19 cellular contexts compared by ENCODE assay signal in the genomic region with DNA sequence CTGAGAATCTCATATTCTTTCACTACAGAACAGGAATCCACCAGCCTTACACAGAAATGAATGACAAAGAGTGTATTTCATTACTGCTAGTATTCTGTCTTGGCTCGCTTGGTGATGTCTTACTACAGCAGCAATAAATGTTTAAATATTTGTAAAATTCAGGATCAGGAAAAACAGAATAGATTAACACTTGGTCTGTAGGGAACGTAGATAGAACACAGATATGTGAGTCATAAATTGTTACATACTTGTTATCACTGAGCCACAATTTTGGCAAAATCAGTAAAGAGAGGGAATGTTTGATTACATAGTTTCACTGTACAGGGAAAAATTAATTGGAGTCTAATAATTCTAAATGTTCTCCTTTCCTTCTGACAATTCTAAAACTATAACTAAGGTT. TPM values are rescaled to one million over a fixed set of nuclear protein-coding genes. Genes with fewer than 3 reads are reported as not detected.
DNase-seq lines count a peak whose midpoint lies in the region; ATAC-seq, FAIRE-seq and TF ChIP-seq lines count a peak whose summit lies in the region.
"Had no signal": no experiment of that assay in that cellular context is flagged by ENCODE, and none has a peak within 500 bp of the region (broad histone marks: within the 10 kb centered on the region; RNA-seq: fewer than 3 reads in every experiment).

No MANE protein-coding gene starts in this region.

- H3K9me3 ChIP-seq in IMR-90 (ENCODE audit: control insufficient read depth, insufficient read depth, low read length) (no peaks in the 10 kb centered on the region), astrocyte (ENCODE audit: insufficient read depth, low read depth, low read length) (no peaks in the 10 kb centered on the region)
- H3K9me3 ChIP-seq: Caco-2, HAP-1 had no signal

- no peak overlapping the region for H4K91ac ChIP-seq in IMR-90 (ENCODE audit: insufficient read depth, low read depth, low read length)

- no peak overlapping the region for H4K5ac ChIP-seq in IMR-90 (ENCODE audit: low read depth, low read length)

- no peak overlapping the region for H2BK20ac ChIP-seq in IMR-90 (ENCODE audit: low read depth, low read length)

- no peak overlapping the region for H2AK9ac ChIP-seq in IMR-90 (replicated peaks; ENCODE audit: low read depth, low read length, poor library complexity)

- no peak overlapping the region for H3K23ac ChIP-seq in IMR-90 (ENCODE audit: low read depth, low read length)

- H2BK15ac ChIP-seq in IMR-90 (ENCODE audit: low read depth, low read length): no peak overlapping the region

- no peaks in the 10 kb centered on the region for H3K27me3 ChIP-seq in IMR-90 (ENCODE audit: control insufficient read depth, insufficient read depth, low read length)
- H3K27me3 ChIP-seq in astrocyte (ENCODE audit: insufficient read depth, low read length): no peaks in the 10 kb centered on the region
- H3K27me3 ChIP-seq: BLaER1 had no signal

- no peak overlapping the region for H3K56ac ChIP-seq in IMR-90 (ENCODE audit: extremely low read depth, insufficient read depth, low read length)

- H4K20me1 ChIP-seq in IMR-90 (ENCODE audit: insufficient read depth, low read length) (no peaks in the 10 kb centered on the region), astrocyte (ENCODE audit: insufficient read depth, low read length) (peaks cover 6% of the 10 kb centered on the region)

- peaks cover 13% of the 10 kb centered on the region for H3K36me3 ChIP-seq in IMR-90 (ENCODE audit: control insufficient read depth, insufficient read depth, low read length)
- H3K36me3 ChIP-seq in astrocyte (ENCODE audit: insufficient read depth, low read length): no peaks in the 10 kb centered on the region

- FAIRE-seq in astrocyte (lab: Jason Lieb, UNC): no peak
- FAIRE-seq: G401.6, H54 had no signal

- H3K79me2 ChIP-seq in astrocyte (ENCODE audit: insufficient read depth, low read length): peaks cover 30% of the 10 kb centered on the region

- H3K4me3 ChIP-seq in IMR-90 (ENCODE audit: insufficient read depth, low read depth, low read length): no peak overlapping the region
- H3K4me3 ChIP-seq in astrocyte (ENCODE audit: insufficient read depth, low read depth, low read length): no peak overlapping the region
- no peak overlapping the region for H3K4me3 ChIP-seq in fibroblast of the aortic adventitia (ENCODE audit: low read depth, low read length)
- H3K4me3 ChIP-seq: BLaER1, HAP-1 had no signal

- in situ Hi-C loops in IMR-90 (cut with MboI; ENCODE audit: low sequenced_read_pairs): no loop called here

- H3K18ac ChIP-seq in IMR-90 (ENCODE audit: low read depth, low read length): no peak overlapping the region

- dilution Hi-C loops in IMR-90 (cut with HindIII; ENCODE audit: low sequenced_read_pairs, unreplicated experiment): no loop called here

- H3K79me1 ChIP-seq in IMR-90 (ENCODE audit: low read depth in 1 of 2, low read length in 2 of 2): peaks cover 6 to 11% of the 10 kb centered on the region in 2 experiments; a peak in 2 of 4 replicates

- no peaks in the 10 kb centered on the region for H3K27me3 Mint-ChIP-seq in astrocyte (ENCODE audit: low read depth, unreplicated experiment)
- H3K27me3 Mint-ChIP-seq: B cell; CD4-positive, CD25-positive, alpha-beta regulatory T cell had no signal

- H3K9ac ChIP-seq in IMR-90 (ENCODE audit: low read depth, low read length) (no peak overlapping the region), astrocyte (ENCODE audit: low read length) (no peak overlapping the region)
- H3K9ac ChIP-seq: BLaER1 had no signal

- no peak for TF ChIP-seq RAD21 in IMR-90 (IDR thresholded peaks at IDR 0.05; ENCODE audit: low read length)

- H3K27ac ChIP-seq in IMR-90 (ENCODE audit: insufficient read depth, low read length) (no peak overlapping the region), astrocyte (ENCODE audit: low read depth, low read length) (no peak overlapping the region)
- H3K27ac ChIP-seq: BLaER1, C4-2B had no signal

- no peak overlapping the region for H2BK5ac ChIP-seq in IMR-90 (ENCODE audit: low read depth, low read length, poor library complexity, severe bottlenecking)

- WGBS in IMR-90 (ENCODE audit: extremely low coverage in 2 of 2, insufficient read length in 1 of 2), 2 experiments: no CpG with 5 or more reads among the region's 2 CpGs

- H4K8ac ChIP-seq in IMR-90 (ENCODE audit: low read depth in 2 of 2, low read length in 2 of 2): no peak overlapping the region

- H3K4ac ChIP-seq in IMR-90 (ENCODE audit: low read depth, low read length): no peak overlapping the region

- no peak for TF ChIP-seq CTCF in IMR-90 (conservative IDR thresholded peaks at IDR 0.05; ENCODE audit: low read depth, low read length)
- TF ChIP-seq CTCF in astrocyte (IDR thresholded peaks at IDR 0.05; ENCODE audit: insufficient read depth, low read depth, low read length): no peak
- TF ChIP-seq CTCF in fibroblast of the aortic adventitia (IDR thresholded peaks at IDR 0.05; ENCODE audit: insufficient read depth, low read length): no peak

- 0 out of 2 replicates have a peak, but pooled peaks cover 2% of the 10 kb centered on the region for H3K9me1 ChIP-seq in IMR-90 (ENCODE audit: insufficient read depth, low read length)

- DNase-seq in IMR-90 (peak; percentile 4), astrocyte (ENCODE audit: low read depth) (peak; percentile 19), fibroblast of the aortic adventitia (ENCODE audit: low read depth) (peak; percentile 58), posterior cingulate gyrus (no peak)
- DNase-seq: Caco-2; CD4-positive, CD25-positive, alpha-beta regulatory T cell; CD8-positive, alpha-beta T cell; DMS153; DND-41; GOT3; HFFc6 had no signal

- POLR2A ChIA-PET in IMR-90 (lab: Charles Lee; ENCODE audit: unreplicated experiment): no interaction called here

- H3K4me2 ChIP-seq in IMR-90 (ENCODE audit: low read depth, low read length): no peak overlapping the region
- H3K4me2 ChIP-seq in astrocyte (ENCODE audit: low read length): no peak overlapping the region
- H3K4me2 ChIP-seq: BLaER1 had no signal

- H2AFZ ChIP-seq in IMR-90 (replicated peaks; ENCODE audit: low read length, poor library complexity): no peak overlapping the region
- no peak overlapping the region for H2AFZ ChIP-seq in astrocyte (ENCODE audit: low read depth, low read length)

- H3K27ac Mint-ChIP-seq in astrocyte (ENCODE audit: unreplicated experiment): no peak overlapping the region
- H3K27ac Mint-ChIP-seq: B cell; CD4-positive, CD25-positive, alpha-beta regulatory T cell; CD8-positive, alpha-beta T cell; HFFc6 had no signal

- intact Hi-C loops in IMR-90 (cut with micrococcal nuclease) (no loop called here), posterior cingulate gyrus (cut with DNase I) (no loop called here)

- H3K14ac ChIP-seq in IMR-90 (replicated peaks; ENCODE audit: low read depth, low read length): no peak overlapping the region

- CTCF ChIA-PET in IMR-90 (lab: Yijun Ruan, JAX): no interaction called here

- H3K4me3 Mint-ChIP-seq in astrocyte (ENCODE audit: unreplicated experiment): no peak overlapping the region
- H3K4me3 Mint-ChIP-seq: B cell; CD4-positive, CD25-positive, alpha-beta regulatory T cell; CD8-positive, alpha-beta T cell; HFFc6 had no signal

- BruUV-seq in IMR-90 (replicated peaks; lab: Mats Ljungman, UMichigan): no TSS peak

- H3K4me1 ChIP-seq in IMR-90 (ENCODE audit: control insufficient read depth, insufficient read depth, low read length) (no peaks in the 10 kb centered on the region), astrocyte (ENCODE audit: insufficient read depth, low read length) (no peaks in the 10 kb centered on the region)
- H3K4me1 ChIP-seq: BLaER1, Caco-2, HAP-1 had no signal

- peaks cover 2% of the 10 kb centered on the region for H3K9me3 Mint-ChIP-seq in astrocyte (ENCODE audit: unreplicated experiment)
- H3K9me3 Mint-ChIP-seq: HFFc6 had no signal

- H2AK5ac ChIP-seq in IMR-90 (ENCODE audit: low read depth, low read length): no peak overlapping the region

- H2BK120ac ChIP-seq in IMR-90 (ENCODE audit: low read depth, low read length): no peak overlapping the region

- H3K4me1 Mint-ChIP-seq in astrocyte (ENCODE audit: low read depth, unreplicated experiment): peaks cover 5% of the 10 kb centered on the region

- ATAC-seq in IMR-90 (ENCODE audit: low read depth) (peak; percentile 56), HG02623 (IDR thresholded peaks at IDR 0.05; ENCODE audit: unreplicated experiment) (no peak), GM19397 (IDR thresholded peaks at IDR 0.05; ENCODE audit: unreplicated experiment) (no peak)
- ATAC-seq: CD8-positive, alpha-beta T cell had no signal

- peaks cover 8% of the 10 kb centered on the region for H3K36me3 Mint-ChIP-seq in astrocyte (ENCODE audit: low read depth, unreplicated experiment)

- no peak for TF ChIP-seq POLR2A in IMR-90 (IDR thresholded peaks at IDR 0.05; ENCODE audit: low read depth, low read length)

TF ChIP-seq in IMR-90, 13 proteins besides CTCF, POLR2A, EP300 and RAD21 (continues in another document):
- TF ChIP-seq, protein P1, sequence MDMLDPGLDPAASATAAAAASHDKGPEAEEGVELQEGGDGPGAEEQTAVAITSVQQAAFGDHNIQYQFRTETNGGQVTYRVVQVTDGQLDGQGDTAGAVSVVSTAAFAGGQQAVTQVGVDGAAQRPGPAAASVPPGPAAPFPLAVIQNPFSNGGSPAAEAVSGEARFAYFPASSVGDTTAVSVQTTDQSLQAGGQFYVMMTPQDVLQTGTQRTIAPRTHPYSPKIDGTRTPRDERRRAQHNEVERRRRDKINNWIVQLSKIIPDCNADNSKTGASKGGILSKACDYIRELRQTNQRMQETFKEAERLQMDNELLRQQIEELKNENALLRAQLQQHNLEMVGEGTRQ (IDR thresholded peaks at IDR 0.05; ENCODE audit: low read depth, low read length): no peak
- TF ChIP-seq RFX5 (IDR thresholded peaks at IDR 0.05; ENCODE audit: low read depth, low read length): no peak
- TF ChIP-seq MAFK (IDR thresholded peaks at IDR 0.05; ENCODE audit: low read depth, low read length): no peak
- TF ChIP-seq CHD1 (IDR thresholded peaks at IDR 0.05; ENCODE audit: low read depth, low read length): no peak
- TF ChIP-seq RCOR1 (IDR thresholded peaks at IDR 0.05; ENCODE audit: insufficient replicate concordance, low read length): no peak
- no peak for TF ChIP-seq MXI1 (IDR thresholded peaks at IDR 0.05; ENCODE audit: borderline replicate concordance, low read depth, low read length)
- TF ChIP-seq CEBPB (IDR thresholded peaks at IDR 0.05; ENCODE audit: low read depth, low read length): no peak
- TF ChIP-seq MAZ (IDR thresholded peaks at IDR 0.05; ENCODE audit: borderline replicate concordance, low read depth, low read length): no peak
- no peak for TF ChIP-seq FOS (IDR thresholded peaks at IDR 0.05; ENCODE audit: low read depth, low read length)
- TF ChIP-seq NFE2L2 (IDR thresholded peaks at IDR 0.05; ENCODE audit: low read depth, low read length): no peak
- TF ChIP-seq BHLHE40 (IDR thresholded peaks at IDR 0.05; ENCODE audit: low read depth, low read length): no peak
- no peak for TF ChIP-seq SMC3 (IDR thresholded peaks at IDR 0.05; ENCODE audit: low read depth, low read length)

RNA-seq across cellular contexts. Expression of gene SHPRH, which starts 11.0 kb away (rescaled TPM):
- total RNA-seq in IMR-90 (2012; rRNA removed): 16.0 and 16.7 TPM in 2 replicates
- 2.8 and 3.8 TPM in 2 replicates for polyA plus RNA-seq in IMR-90 (2012; rRNA removed)
- polyA plus RNA-seq in IMR-90 (2012; cell fraction: cytosol; rRNA removed): 0.55 and 0.73 TPM in 2 replicates
- polyA plus RNA-seq in IMR-90 (2012; cell fraction: nucleus; rRNA removed; ENCODE audit: low replicate concordance): 1.2 and 10.2 TPM in 2 replicates
- 10.2 and 10.8 TPM in 2 replicates for total RNA-seq in astrocyte
- 23.5 and 36.3 TPM in 2 replicates for total RNA-seq in fibroblast of the aortic adventitia (ENCODE audit: low replicate concordance)

Comparison
In these comparisons a context has a peak if more than half of its experiments do, and no peak if none do; other contexts are left out.
1. DNase-seq: peak in IMR-90 (single experiment), astrocyte (single experiment) and fibroblast of the aortic adventitia (single experiment); none in posterior cingulate gyrus (0 of 10).